In genomic region chr13:91464336-91464735, GRCh38 we compare ENCODE assay signal across 36 cellular contexts.
"Had no signal": no experiment of that assay in that cellular context is flagged by ENCODE, and none has a peak within 500 bp of the region (broad histone marks: within the 10 kb centered on the region; RNA-seq: fewer than 3 reads in every experiment).

No MANE protein-coding gene starts in this region.

- H3K4me3 Mint-ChIP-seq: activated B cell treated with CpG ODN at 0.5 μM for 24 hours; activated CD4-positive, alpha-beta memory T cell treated with anti-CD3 and anti-CD28 coated beads, Interleukin-2, amount 10 ng/mL, durations not matched to agents 7 days and 5 days; activated CD4-positive, alpha-beta T cell treated with anti-CD3 and anti-CD28 coated beads, Interleukin-2, amount 10 ng/mL, durations not matched to agents 24 days and 14 days; activated CD8-positive, alpha-beta memory T cell treated with anti-CD3 and anti-CD28 coated beads, Interleukin-2, amount 10 ng/mL, durations not matched to agents 7 days and 5 days; activated CD8-positive, alpha-beta T cell treated with anti-CD3 and anti-CD28 coated beads, Interleukin-2, amount 10 ng/mL, durations not matched to agents 7 days and 5 days; activated naive CD4-positive, alpha-beta T cell treated with anti-CD3 and anti-CD28 coated beads, Interleukin-2, amount 10 ng/mL, durations not matched to agents 7 days and 5 days; activated naive CD4-positive, alpha-beta T cell treated with anti-CD3 and anti-CD28 coated beads, Interleukin-2, amount 50 U/mL, for 24 hours; activated naive CD8-positive, alpha-beta T cell; activated naive CD8-positive, alpha-beta T cell treated with anti-CD3 and anti-CD28 coated beads, Interleukin-2, amount 10 ng/mL, durations not matched to agents 7 days and 5 days; activated naive CD8-positive, alpha-beta T cell treated with anti-CD3 and anti-CD28 coated beads, Interleukin-2, amount 50 U/mL, for 24 hours; activated T-cell treated with anti-CD3 and anti-CD28 coated beads, Interleukin-2, amount 50 U/mL, for 24 hours; brain; central memory CD8-positive, alpha-beta T cell; T-helper 1 cell treated with Interleukin-12 subunit alpha and Interleukin-12 subunit beta and Interleukin-4 antibody, amounts not matched to agents 30 μg/mL and 1 μg/mL, for 36 hours; T-helper 2 cell treated with Interferon-gamma antibody and Interleukin-4, amounts not matched to agents 5 μg/mL and 100 μg/mL, for 36 hours had no signal

- DNase-seq: activated B cell treated with CpG ODN at 0.5 μM for 24 hours; activated CD4-positive, alpha-beta memory T cell treated with anti-CD3 and anti-CD28 coated beads, Interleukin-2, amount 10 ng/mL, durations not matched to agents 7 days and 5 days; activated CD4-positive, alpha-beta T cell treated with anti-CD3 and anti-CD28 coated beads for 4 hours; activated CD4-positive, alpha-beta T cell treated with anti-CD3 and anti-CD28 coated beads, Interleukin-2, amount 10 ng/mL, durations not matched to agents 24 days and 14 days; activated CD4-positive, alpha-beta T cell treated with anti-CD3 and anti-CD28 coated beads, Interleukin-2, amount 50 U/mL, for 48 hours; activated CD4-positive, CD25-positive, alpha-beta regulatory T cell treated with anti-CD3 and anti-CD28 coated beads, Interleukin-2, amount 50 U/mL, for 72 hours; activated CD8-positive, alpha-beta memory T cell treated with anti-CD3 and anti-CD28 coated beads for 24 hours; activated CD8-positive, alpha-beta memory T cell treated with anti-CD3 and anti-CD28 coated beads, Interleukin-2, amount 10 ng/mL, durations not matched to agents 7 days and 5 days; activated CD8-positive, alpha-beta memory T cell treated with anti-CD3 and anti-CD28 coated beads, Interleukin-2, amount 50 U/mL, for 48 hours; activated CD8-positive, alpha-beta T cell treated with anti-CD3 and anti-CD28 coated beads, Interleukin-2, amount 10 ng/mL, durations not matched to agents 7 days and 5 days; activated effector memory CD4-positive, alpha-beta T cell treated with Interleukin-2 at 50 U/mL for 16 hours; activated gamma-delta T cell; activated naive CD4-positive, alpha-beta T cell treated with anti-CD3 and anti-CD28 coated beads, Interleukin-2, amount 10 ng/mL, durations not matched to agents 7 days and 5 days; activated naive CD4-positive, alpha-beta T cell treated with Interleukin-2 at 50 U/mL for 16 hours; activated naive CD8-positive, alpha-beta T cell treated with anti-CD3 and anti-CD28 coated beads, Interleukin-2, amount 10 ng/mL, durations not matched to agents 7 days and 5 days; activated naive CD8-positive, alpha-beta T cell treated with anti-CD3 and anti-CD28 coated beads, Interleukin-2, amount 50 U/mL, for 24 hours; activated T-cell treated with anti-CD3 and anti-CD28 coated beads, Interleukin-2, amount 50 U/mL, for 24 hours; activated T-cell treated with anti-CD3 and anti-CD28 coated beads, Interleukin-2, amount 50 U/mL, for 48 hours; amygdala; anterior cingulate cortex; caudate nucleus; cerebellar nuclear complex; T-helper 2 cell; T-helper 9 cell had no signal

- H3K36me3 Mint-ChIP-seq: activated CD8-positive, alpha-beta memory T cell treated with anti-CD3 and anti-CD28 coated beads, Interleukin-2, amount 10 ng/mL, durations not matched to agents 7 days and 5 days; activated naive CD4-positive, alpha-beta T cell treated with anti-CD3 and anti-CD28 coated beads, Interleukin-2, amount 10 ng/mL, durations not matched to agents 7 days and 5 days; activated naive CD4-positive, alpha-beta T cell treated with anti-CD3 and anti-CD28 coated beads, Interleukin-2, amount 50 U/mL, for 24 hours; activated naive CD8-positive, alpha-beta T cell; activated naive CD8-positive, alpha-beta T cell treated with anti-CD3 and anti-CD28 coated beads, Interleukin-2, amount 10 ng/mL, durations not matched to agents 7 days and 5 days; brain had no signal

- FAIRE-seq: bronchial epithelial cell, TTC549 had no signal

- H3K9me3 ChIP-seq: ascending aorta had no signal

- H3K27me3 Mint-ChIP-seq: activated B cell treated with CpG ODN at 0.5 μM for 24 hours; activated CD4-positive, alpha-beta memory T cell treated with anti-CD3 and anti-CD28 coated beads, Interleukin-2, amount 10 ng/mL, durations not matched to agents 7 days and 5 days; activated CD4-positive, alpha-beta T cell treated with anti-CD3 and anti-CD28 coated beads, Interleukin-2, amount 10 ng/mL, durations not matched to agents 24 days and 14 days; activated naive CD4-positive, alpha-beta T cell treated with anti-CD3 and anti-CD28 coated beads, Interleukin-2, amount 10 ng/mL, durations not matched to agents 7 days and 5 days; activated naive CD8-positive, alpha-beta T cell; activated naive CD8-positive, alpha-beta T cell treated with anti-CD3 and anti-CD28 coated beads, Interleukin-2, amount 50 U/mL, for 24 hours; central memory CD8-positive, alpha-beta T cell had no signal

- H3K27me3 ChIP-seq: ascending aorta, cardiac muscle cell had no signal

- H3K4me1 Mint-ChIP-seq: activated B cell treated with CpG ODN at 0.5 μM for 24 hours; activated CD4-positive, alpha-beta memory T cell treated with anti-CD3 and anti-CD28 coated beads, Interleukin-2, amount 10 ng/mL, durations not matched to agents 7 days and 5 days; activated CD4-positive, alpha-beta T cell treated with anti-CD3 and anti-CD28 coated beads, Interleukin-2, amount 10 ng/mL, durations not matched to agents 24 days and 14 days; activated CD8-positive, alpha-beta memory T cell treated with anti-CD3 and anti-CD28 coated beads, Interleukin-2, amount 10 ng/mL, durations not matched to agents 7 days and 5 days; activated naive CD4-positive, alpha-beta T cell treated with anti-CD3 and anti-CD28 coated beads, Interleukin-2, amount 10 ng/mL, durations not matched to agents 7 days and 5 days; activated naive CD4-positive, alpha-beta T cell treated with anti-CD3 and anti-CD28 coated beads, Interleukin-2, amount 50 U/mL, for 24 hours; activated naive CD8-positive, alpha-beta T cell treated with anti-CD3 and anti-CD28 coated beads, Interleukin-2, amount 10 ng/mL, durations not matched to agents 7 days and 5 days; activated naive CD8-positive, alpha-beta T cell treated with anti-CD3 and anti-CD28 coated beads, Interleukin-2, amount 50 U/mL, for 24 hours; brain; central memory CD8-positive, alpha-beta T cell had no signal

- H3K4me3 ChIP-seq: ascending aorta, cardiac muscle cell had no signal

- H3K36me3 ChIP-seq: ascending aorta, cardiac muscle cell had no signal

- ATAC-seq: activated CD8-positive, alpha-beta memory T cell treated with anti-CD3 and anti-CD28 coated beads, Interleukin-2, amount 10 ng/mL, durations not matched to agents 7 days and 5 days; activated CD8-positive, alpha-beta T cell treated with anti-CD3 and anti-CD28 coated beads, Interleukin-2, amount 10 ng/mL, durations not matched to agents 7 days and 5 days; activated naive CD8-positive, alpha-beta T cell treated with anti-CD3 and anti-CD28 coated beads, Interleukin-2, amount 50 U/mL, for 24 hours had no signal

- H3K27ac Mint-ChIP-seq: activated B cell treated with CpG ODN at 0.5 μM for 24 hours; activated CD4-positive, alpha-beta memory T cell treated with anti-CD3 and anti-CD28 coated beads, Interleukin-2, amount 10 ng/mL, durations not matched to agents 7 days and 5 days; activated CD4-positive, alpha-beta T cell treated with anti-CD3 and anti-CD28 coated beads, Interleukin-2, amount 10 ng/mL, durations not matched to agents 24 days and 14 days; activated CD8-positive, alpha-beta memory T cell treated with anti-CD3 and anti-CD28 coated beads, Interleukin-2, amount 10 ng/mL, durations not matched to agents 7 days and 5 days; activated CD8-positive, alpha-beta T cell treated with anti-CD3 and anti-CD28 coated beads, Interleukin-2, amount 10 ng/mL, durations not matched to agents 7 days and 5 days; activated naive CD4-positive, alpha-beta T cell treated with anti-CD3 and anti-CD28 coated beads, Interleukin-2, amount 10 ng/mL, durations not matched to agents 7 days and 5 days; activated naive CD4-positive, alpha-beta T cell treated with anti-CD3 and anti-CD28 coated beads, Interleukin-2, amount 50 U/mL, for 24 hours; activated naive CD8-positive, alpha-beta T cell; activated naive CD8-positive, alpha-beta T cell treated with anti-CD3 and anti-CD28 coated beads, Interleukin-2, amount 10 ng/mL, durations not matched to agents 7 days and 5 days; activated naive CD8-positive, alpha-beta T cell treated with anti-CD3 and anti-CD28 coated beads, Interleukin-2, amount 50 U/mL, for 24 hours; activated T-cell treated with anti-CD3 and anti-CD28 coated beads, Interleukin-2, amount 50 U/mL, for 24 hours; activated T-helper 2 cell treated with anti-CD3 and anti-CD28 coated beads, Interferon-gamma antibody, Interleukin-2, Interleukin-4, amounts not matched to agents 10 μg/mL and 5 μg/mL and 100 μg/mL, durations not matched to agents 14 hours and 24 hours and 36 hours; brain; T-helper 1 cell treated with Interleukin-12 subunit alpha and Interleukin-12 subunit beta and Interleukin-4 antibody, amounts not matched to agents 30 μg/mL and 1 μg/mL, for 36 hours; T-helper 2 cell treated with Interferon-gamma antibody and Interleukin-4, amounts not matched to agents 5 μg/mL and 100 μg/mL, for 36 hours had no signal

- H3K27ac ChIP-seq: ascending aorta, cardiac muscle cell, VCaP had no signal

- H3K4me1 ChIP-seq: ascending aorta had no signal

- H3K9me3 Mint-ChIP-seq: activated B cell treated with CpG ODN at 0.5 μM for 24 hours; activated CD4-positive, alpha-beta memory T cell treated with anti-CD3 and anti-CD28 coated beads, Interleukin-2, amount 10 ng/mL, durations not matched to agents 7 days and 5 days; activated CD4-positive, alpha-beta T cell treated with anti-CD3 and anti-CD28 coated beads, Interleukin-2, amount 10 ng/mL, durations not matched to agents 24 days and 14 days; activated naive CD4-positive, alpha-beta T cell treated with anti-CD3 and anti-CD28 coated beads, Interleukin-2, amount 10 ng/mL, durations not matched to agents 7 days and 5 days; activated naive CD4-positive, alpha-beta T cell treated with anti-CD3 and anti-CD28 coated beads, Interleukin-2, amount 50 U/mL, for 24 hours; activated naive CD8-positive, alpha-beta T cell treated with anti-CD3 and anti-CD28 coated beads, Interleukin-2, amount 10 ng/mL, durations not matched to agents 7 days and 5 days; activated naive CD8-positive, alpha-beta T cell treated with anti-CD3 and anti-CD28 coated beads, Interleukin-2, amount 50 U/mL, for 24 hours; activated T-cell treated with anti-CD3 and anti-CD28 coated beads, Interleukin-2, amount 50 U/mL, for 24 hours; activated T-helper 2 cell treated with anti-CD3 and anti-CD28 coated beads, Interferon-gamma antibody, Interleukin-2, Interleukin-4, amounts not matched to agents 10 μg/mL and 5 μg/mL and 100 μg/mL, durations not matched to agents 14 hours and 24 hours and 36 hours; brain; central memory CD8-positive, alpha-beta T cell; T-helper 1 cell treated with Interleukin-12 subunit alpha and Interleukin-12 subunit beta and Interleukin-4 antibody, amounts not matched to agents 30 μg/mL and 1 μg/mL, for 36 hours; T-helper 2 cell treated with Interferon-gamma antibody and Interleukin-4, amounts not matched to agents 5 μg/mL and 100 μg/mL, for 36 hours had no signal
